9 cellular contexts compared by ENCODE assay signal in genomic region chrX:109384569-109385174, GRCh38.
A peak's percentile ranks its signal among the peaks of the same experiment; 100 is the strongest.
DNase-seq lines count a peak whose midpoint lies in the region; ATAC-seq and TF ChIP-seq lines count a peak whose summit lies in the region.
"Had no signal": no experiment of that assay in that cellular context is flagged by ENCODE, and none has a peak within 500 bp of the region (broad histone marks: within the 10 kb centered on the region; RNA-seq: fewer than 3 reads in every experiment).

No MANE protein-coding gene starts in this region.

- H3K4me1 Mint-ChIP-seq in activated naive CD8-positive, alpha-beta T cell treated with anti-CD3 and anti-CD28 coated beads, Interleukin-2, amount 50 U/mL, for 24 hours = no peaks in the 10 kb centered on the region

- no peaks in the 10 kb centered on the region for H3K36me3 Mint-ChIP-seq in activated naive CD8-positive, alpha-beta T cell treated with anti-CD3 and anti-CD28 coated beads, Interleukin-2, amount 50 U/mL, for 24 hours (ENCODE audit: low read depth)

- H3K27me3 Mint-ChIP-seq in activated naive CD8-positive, alpha-beta T cell treated with anti-CD3 and anti-CD28 coated beads, Interleukin-2, amount 50 U/mL, for 24 hours = no peaks in the 10 kb centered on the region

- no peak for ATAC-seq in GM21717 (IDR thresholded peaks at IDR 0.05; ENCODE audit: unreplicated experiment)
- ATAC-seq in HG03354 (IDR thresholded peaks at IDR 0.05; ENCODE audit: poor library complexity, severe bottlenecking, unreplicated experiment) = no peak
- ATAC-seq in activated naive CD8-positive, alpha-beta T cell treated with anti-CD3 and anti-CD28 coated beads, Interleukin-2, amount 50 U/mL, for 24 hours = no peak

- TF ChIP-seq POLR2A in erythroblast (IDR thresholded peaks at IDR 0.05; ENCODE audit: low read length) = no peak

- DNase-seq in NCI-H1092 treated with DMSO at 0.1 percent for 48 hours (lab: John Stamatoyannopoulos, UW) (peak; percentile 1), NCI-H1092 (lab: John Stamatoyannopoulos, UW) (no peak), NCI-H2081 treated with DMSO at 0.1 percent for 48 hours (lab: John Stamatoyannopoulos, UW) (peak; percentile 8), erythroblast (lab: John Stamatoyannopoulos, UW) (peak; percentile 1 to 23), putamen (ENCODE audit: low spot score) (peak; percentile 0)
- no peak for DNase-seq in activated naive CD8-positive, alpha-beta T cell treated with anti-CD3 and anti-CD28 coated beads, Interleukin-2, amount 50 U/mL, for 24 hours

- H3K27ac Mint-ChIP-seq in activated naive CD8-positive, alpha-beta T cell treated with anti-CD3 and anti-CD28 coated beads, Interleukin-2, amount 50 U/mL, for 24 hours = no peak overlapping the region
- H3K27ac Mint-ChIP-seq: activated T-helper 2 cell treated with anti-CD3 and anti-CD28 coated beads, Interferon-gamma antibody, Interleukin-2, Interleukin-4, amounts not matched to agents 10 μg/mL and 5 μg/mL and 100 μg/mL, durations not matched to agents 14 hours and 24 hours and 36 hours had no signal

- H3K9me3 Mint-ChIP-seq in activated naive CD8-positive, alpha-beta T cell treated with anti-CD3 and anti-CD28 coated beads, Interleukin-2, amount 50 U/mL, for 24 hours = no peaks in the 10 kb centered on the region
- H3K9me3 Mint-ChIP-seq: activated T-helper 2 cell treated with anti-CD3 and anti-CD28 coated beads, Interferon-gamma antibody, Interleukin-2, Interleukin-4, amounts not matched to agents 10 μg/mL and 5 μg/mL and 100 μg/mL, durations not matched to agents 14 hours and 24 hours and 36 hours had no signal

- H3K4me3 Mint-ChIP-seq in activated naive CD8-positive, alpha-beta T cell treated with anti-CD3 and anti-CD28 coated beads, Interleukin-2, amount 50 U/mL, for 24 hours = no peak overlapping the region

Comparison
In these comparisons a context has a peak if more than half of its experiments do, and no peak if none do; other contexts are left out.
1. DNase-seq: peak in NCI-H1092 treated with DMSO at 0.1 percent for 48 hours (single experiment), NCI-H2081 treated with DMSO at 0.1 percent for 48 hours (single experiment), erythroblast (2 of 2) and putamen (single experiment); none in NCI-H1092 (single experiment) and activated naive CD8-positive, alpha-beta T cell treated with anti-CD3 and anti-CD28 coated beads, Interleukin-2, amount 50 U/mL, for 24 hours (single experiment).